ENCODE assay signal across 8 cellular contexts in genomic region chr17:4966844-4967538, GRCh38. TPM values are rescaled to one million over a fixed set of nuclear protein-coding genes. Genes with fewer than 3 reads are reported as not detected.
DNase-seq lines count a peak whose midpoint lies in the region; ATAC-seq lines count a peak whose summit lies in the region.

No MANE protein-coding gene starts in this region.

- no peaks in the 10 kb centered on the region for H3K9me3 ChIP-seq in CD8-positive, alpha-beta memory T cell (ENCODE audit: low read length)

- no peaks in the 10 kb centered on the region for H3K27me3 ChIP-seq in CD8-positive, alpha-beta memory T cell (ENCODE audit: insufficient read depth, low read length, poor library complexity, severe bottlenecking)

- H3K9me3 Mint-ChIP-seq in CD8-positive, alpha-beta memory T cell = no peaks in the 10 kb centered on the region
- no peaks in the 10 kb centered on the region for H3K9me3 Mint-ChIP-seq in effector memory CD8-positive, alpha-beta T cell

- H3K4me1 ChIP-seq in CD8-positive, alpha-beta memory T cell (ENCODE audit: insufficient read depth, low read length) = peaks cover 20% of the 10 kb centered on the region

- ATAC-seq in GM19452 (IDR thresholded peaks at IDR 0.05; ENCODE audit: unreplicated experiment) (peak; percentile 86), HG03571 (IDR thresholded peaks at IDR 0.05; ENCODE audit: unreplicated experiment) (peak; percentile 81)
- peak; percentile 82 for ATAC-seq in effector memory CD8-positive, alpha-beta T cell (replicated peaks)

- H3K4me3 ChIP-seq in CD8-positive, alpha-beta memory T cell (ENCODE audit: low read length) = peak overlapping the region; percentile 100

- peak overlapping the region; percentile 76 for H3K27ac ChIP-seq in CD8-positive, alpha-beta memory T cell (ENCODE audit: low read depth, low read length)

- H3K36me3 Mint-ChIP-seq in CD8-positive, alpha-beta memory T cell = peaks cover 0 to 34% (median 3%) of the 10 kb centered on the region in 3 donors
- H3K36me3 Mint-ChIP-seq in effector memory CD8-positive, alpha-beta T cell (ENCODE audit: insufficient read depth) = peaks cover 7% of the 10 kb centered on the region

- no peak overlapping the region for H3K4me3 Mint-ChIP-seq in CD8-positive, alpha-beta memory T cell
- H3K4me3 Mint-ChIP-seq in effector memory CD8-positive, alpha-beta T cell = no peak overlapping the region

- H3K27ac Mint-ChIP-seq in CD8-positive, alpha-beta memory T cell = peak overlapping the region in 2 of 8 donors; percentile 8 to 80
- H3K27ac Mint-ChIP-seq in effector memory CD8-positive, alpha-beta T cell = peak overlapping the region in 1 of 2 donors; percentile 44

- CTCF ChIA-PET in CD8-positive, alpha-beta memory T cell (lab: Charles Lee) = interaction anchor here (0.6 to 5.1 kb wide), 25 partner anchors 11 to 264 kb away, joined by 3 to 34 read pairs (median 5); partner anchors contain the start of genes C17orf107, CAMTA2, CHRNE and ENO3

- no peaks in the 10 kb centered on the region for H3K27me3 Mint-ChIP-seq in CD8-positive, alpha-beta memory T cell
- no peaks in the 10 kb centered on the region for H3K27me3 Mint-ChIP-seq in effector memory CD8-positive, alpha-beta T cell

- DNase-seq in CD8-positive, alpha-beta memory T cell = peak; percentile 90 to 98 (median 97)
- DNase-seq in NCI-H774 (lab: John Stamatoyannopoulos, UW) = peak; percentile 93
- DNase-seq in activated CD4-positive, alpha-beta T cell treated with anti-CD3 and anti-CD28 coated beads, Interleukin-2, amount 50 U/mL, for 48 hours = peak; percentile 93 to 96
- DNase-seq in effector memory CD8-positive, alpha-beta T cell = peak; percentile 86 to 91 (median 90)
- DNase-seq in lung microvascular endothelial cell (ENCODE audit: low read depth in 2 of 2) = peak; percentile 100
- peak; percentile 81 to 91 (median 83) for DNase-seq in stimulated activated CD4-positive, alpha-beta T cell treated with anti-CD3 and anti-CD28 coated beads, TNF-alpha, amount 100 ng/mL, for 48 hours (ENCODE audit: low read depth in 3 of 3)

- peaks cover 16 to 20% (median 20%) of the 10 kb centered on the region in 3 donors for H3K4me1 Mint-ChIP-seq in CD8-positive, alpha-beta memory T cell
- peaks cover 12% of the 10 kb centered on the region in 2 donors for H3K4me1 Mint-ChIP-seq in effector memory CD8-positive, alpha-beta T cell (ENCODE audit: low read depth in 2 of 2)

- POLR2A ChIA-PET in CD8-positive, alpha-beta memory T cell (lab: Charles Lee) = interaction anchor here (0.6 to 5.2 kb wide), 16 partner anchors 9 to 823 kb away, joined by 3 to 187 read pairs (median 6); partner anchors contain the start of genes C17orf107, CAMTA2, CHRNE and CYB5D2

- no peaks in the 10 kb centered on the region for H3K36me3 ChIP-seq in CD8-positive, alpha-beta memory T cell (ENCODE audit: insufficient read depth, low read length)

RNA-seq across cellular contexts. Expression of gene SPAG7, which starts 0.6 kb away (rescaled TPM):
- total RNA-seq in CD8-positive, alpha-beta memory T cell = 10 to 100 TPM; 63.4 to 64.2 TPM
- 112 TPM for polyA plus RNA-seq in CD8-positive, alpha-beta memory T cell
- total RNA-seq in lung microvascular endothelial cell = 47.3 and 51.2 TPM in 2 replicates

RNA-seq across cellular contexts. Expression of gene ENO3, which starts 16.1 kb away (rescaled TPM):
- 10 to 100 TPM; 27.1 to 29.4 TPM for total RNA-seq in CD8-positive, alpha-beta memory T cell
- polyA plus RNA-seq in CD8-positive, alpha-beta memory T cell = 1.3 TPM
- total RNA-seq in lung microvascular endothelial cell = 1.1 and 2.6 TPM in 2 replicates

RNA-seq across cellular contexts. Expression of gene PFN1, which starts 18.7 kb away (rescaled TPM):
- total RNA-seq in CD8-positive, alpha-beta memory T cell = 1,000 to 10,000 TPM; 1,826 to 1,841 TPM
- 2,601 TPM for polyA plus RNA-seq in CD8-positive, alpha-beta memory T cell
- total RNA-seq in lung microvascular endothelial cell = 280 and 359 TPM in 2 replicates

RNA-seq across cellular contexts. Expression of gene CAMTA2, which starts 20.5 kb away (rescaled TPM):
- 10 to 100 TPM; 85.6 to 90.6 TPM for total RNA-seq in CD8-positive, alpha-beta memory T cell
- 19.6 TPM for polyA plus RNA-seq in CD8-positive, alpha-beta memory T cell
- total RNA-seq in lung microvascular endothelial cell = 2.6 and 7.9 TPM in 2 replicates

RNA-seq across cellular contexts. Expression of gene RNF167, which starts 26.9 kb away (rescaled TPM):
- 100 to 1,000 TPM; 187 to 192 TPM for total RNA-seq in CD8-positive, alpha-beta memory T cell
- 69.0 TPM for polyA plus RNA-seq in CD8-positive, alpha-beta memory T cell
- total RNA-seq in lung microvascular endothelial cell = 13.5 and 23.2 TPM in 2 replicates

Comparison
In these comparisons a context has a peak if more than half of its experiments do, and no peak if none do; other contexts are left out.
1. Peak in every context shown above with its lines: DNase-seq, ATAC-seq, H3K4me3 ChIP-seq and H3K27ac ChIP-seq.